8 cellular contexts compared by ENCODE assay signal in genomic region chr1:162990665-162991064, GRCh38.
"Had no signal": no experiment of that assay in that cellular context is flagged by ENCODE, and none has a peak within 500 bp of the region (broad histone marks: within the 10 kb centered on the region; RNA-seq: fewer than 3 reads in every experiment).

No MANE protein-coding gene starts in this region.

- H3K9ac ChIP-seq: KMS-11 had no signal

- ATAC-seq: HepG2, K562 had no signal

- H3K4me2 ChIP-seq: KMS-11 had no signal

- H3K4me1 Mint-ChIP-seq: IgD-negative memory B cell had no signal

- H3K27ac ChIP-seq: HL-60, KMS-11 had no signal

- H3K4me3 Mint-ChIP-seq: IgD-negative memory B cell had no signal

- FAIRE-seq: HepG2, HTR-8/SVneo, K562 had no signal

- H3K4me3 ChIP-seq: K562 had no signal

- H3K9me3 Mint-ChIP-seq: IgD-negative memory B cell had no signal

- H3K27ac Mint-ChIP-seq: IgD-negative memory B cell had no signal

- DNase-seq: IMR-90, KBM-7 had no signal
